22 cellular contexts compared by ENCODE assay signal in genomic region chr10:91418417-91418816, GRCh38.
"Had no signal": no experiment of that assay in that cellular context is flagged by ENCODE, and none has a peak within 500 bp of the region (broad histone marks: within the 10 kb centered on the region; RNA-seq: fewer than 3 reads in every experiment).

No MANE protein-coding gene starts in this region.

- ATAC-seq: Panc1, PC-3, Right ventricle myocardium inferior, SK-N-SH treated with all-trans-retinoic acid at 6 μM for 48 hours had no signal

- DNase-seq: KBM-7, NCI-H1092, NCI-H1105 treated with DMSO at 0.1 percent for 48 hours, NCI-H1417 treated with DMSO at 0.1 percent for 48 hours, NCI-H146, NCI-H1694 treated with DMSO at 0.1 percent for 48 hours, NCI-H1930, NCI-H2081, NCI-H2171, NCI-H226, NCI-H446, NCI-H510A, NCI-H524 treated with DMSO at 0.1 percent for 48 hours, NCI-H69, NCI-H774, PC-3, SHP77 treated with DMSO at 0.1 percent for 48 hours, SJCRH30, T-helper 1 cell had no signal
